18 cellular contexts compared by ENCODE assay signal in the genomic region with DNA sequence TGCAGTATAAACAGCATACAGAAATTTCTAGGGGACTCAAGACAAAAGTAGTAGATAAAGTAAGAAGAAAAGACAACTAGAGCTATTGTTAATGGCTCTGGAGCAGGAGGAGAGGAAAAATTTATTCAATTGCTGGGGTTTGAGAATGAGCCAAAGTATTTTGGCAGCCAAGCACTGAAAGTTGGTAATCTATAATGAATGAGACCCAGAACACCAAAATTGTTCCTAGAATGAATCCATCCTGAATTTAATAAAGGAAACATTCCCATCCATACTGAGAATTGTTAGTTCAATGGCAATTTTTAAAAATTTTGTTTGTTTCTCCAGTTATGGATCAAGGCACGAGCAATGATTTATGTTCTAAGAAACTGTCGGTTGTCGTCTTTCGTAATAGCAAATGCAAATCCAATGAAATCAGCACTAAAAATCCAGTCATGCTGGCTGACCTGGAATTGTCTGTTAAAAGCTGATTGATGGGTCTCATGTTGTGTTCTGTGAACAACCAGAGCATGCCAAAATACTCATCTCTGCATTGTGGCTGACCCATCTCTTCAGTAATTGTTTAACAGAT.
DNase-seq lines count a peak whose midpoint lies in the region; ATAC-seq and TF ChIP-seq lines count a peak whose summit lies in the region.
"Had no signal": no experiment of that assay in that cellular context is flagged by ENCODE, and none has a peak within 500 bp of the region (broad histone marks: within the 10 kb centered on the region; RNA-seq: fewer than 3 reads in every experiment).

No MANE protein-coding gene starts in this region.

- no TSS peak for BruUV-seq in MCF 10A (replicated peaks; lab: Mats Ljungman, UMichigan)

- H3K9me3 ChIP-seq in T-helper 17 cell (ENCODE audit: control insufficient read depth, low read length, poor library complexity, severe bottlenecking), result no peaks in the 10 kb centered on the region
- H3K9me3 ChIP-seq: right lobe of liver, SJCRH30, testis had no signal

- no peaks in the 10 kb centered on the region for H3K36me3 Mint-ChIP-seq in MCF 10A (ENCODE audit: insufficient read depth, unreplicated experiment)
- no peaks in the 10 kb centered on the region for H3K36me3 Mint-ChIP-seq in T-helper 17 cell (ENCODE audit: low read depth)
- H3K36me3 Mint-ChIP-seq: neural progenitor cell had no signal

- POLR2A ChIA-PET in MCF 10A (lab: Yijun Ruan, JAX), result interaction anchor here (1.1 to 2.1 kb wide), 2 partner anchors 20 to 235 kb away, joined by 3 to 6 read pairs; no protein-coding TSS in a partner anchor

- CTCF ChIA-PET in MCF 10A (lab: Yijun Ruan, JAX), result no interaction called here

- no peak for TF ChIP-seq CTCF in MCF 10A (IDR thresholded peaks at IDR 0.05; ENCODE audit: unreplicated experiment)

- peaks cover 27% of the 10 kb centered on the region for H3K4me1 Mint-ChIP-seq in MCF 10A (ENCODE audit: insufficient read depth, unreplicated experiment)
- H3K4me1 Mint-ChIP-seq in T-helper 17 cell, result no peaks in the 10 kb centered on the region
- H3K4me1 Mint-ChIP-seq: neural progenitor cell had no signal

- H3K9me3 Mint-ChIP-seq in MCF 10A (ENCODE audit: unreplicated experiment), result no peaks in the 10 kb centered on the region

- ATAC-seq in T-helper 17 cell (no peak), HG02763 (IDR thresholded peaks at IDR 0.05; ENCODE audit: unreplicated experiment) (no peak)

- DNase-seq in HCEC 1CT, result peak; percentile 30
- DNase-seq in MCF 10A (ENCODE audit: unreplicated experiment), result peak; percentile 62
- peak; percentile 10 for DNase-seq in globus pallidus (ENCODE audit: low spot score)
- DNase-seq in skeletal muscle cell (ENCODE audit: low read depth), result peak; percentile 76
- no peak for DNase-seq in T-helper 17 cell
- no peak for DNase-seq in iPS-NIHi7 (ENCODE audit: extremely low spot score)
- DNase-seq in ACHN, result no peak
- DNase-seq: activated naive CD4-positive, alpha-beta T cell treated with Interleukin-2 at 50 U/mL for 16 hours; central memory CD4-positive, alpha-beta T cell; effector CD4-positive, alpha-beta T cell; NCI-H2029; NCI-H510A treated with DMSO at 0.1 percent for 48 hours; right lobe of liver; SJCRH30; stimulated activated CD4-positive, alpha-beta T cell treated with anti-CD3 and anti-CD28 coated beads, Interleukin-2, amount 100 ng/mL, for 24 hours; testis had no signal

- peak overlapping the region; percentile 36 for H3K4me3 Mint-ChIP-seq in MCF 10A (ENCODE audit: unreplicated experiment)
- H3K4me3 Mint-ChIP-seq in T-helper 17 cell, result no peak overlapping the region
- H3K4me3 Mint-ChIP-seq: neural progenitor cell had no signal

- intact Hi-C loops in MCF 10A (cut with micrococcal nuclease), result no loop called here

- H3K27me3 Mint-ChIP-seq in MCF 10A (ENCODE audit: insufficient read depth, unreplicated experiment) (no peaks in the 10 kb centered on the region), T-helper 17 cell (no peaks in the 10 kb centered on the region)

- no peak overlapping the region for H3K4me3 ChIP-seq in skeletal muscle cell (ENCODE audit: low read depth, low read length)
- H3K4me3 ChIP-seq: neural progenitor cell, right lobe of liver, SJCRH30, testis had no signal

- H3K27ac Mint-ChIP-seq in MCF 10A (ENCODE audit: low read depth, unreplicated experiment), result no peak overlapping the region
- H3K27ac Mint-ChIP-seq in T-helper 17 cell, result no peak overlapping the region
- H3K27ac Mint-ChIP-seq: neural progenitor cell had no signal

- in situ Hi-C loops in ACHN (cut with HindIII; ENCODE audit: low pct_ligation_motif_present, low pct_unique_long_range_greater_than_20kb, low sequenced_read_pairs), result no loop called here

Comparison
In these comparisons a context has a peak if more than half of its experiments do, and no peak if none do; other contexts are left out.
1. DNase-seq: peak in HCEC 1CT (single experiment), MCF 10A (single experiment), globus pallidus (single experiment) and skeletal muscle cell (single experiment); none in T-helper 17 cell (0 of 3), iPS-NIHi7 (single experiment) and ACHN (single experiment).